ENCODE assay signal across 25 cellular contexts in genomic region chr5:142412581-142412980, GRCh38.
"Had no signal": no experiment of that assay in that cellular context is flagged by ENCODE, and none has a peak within 500 bp of the region (broad histone marks: within the 10 kb centered on the region; RNA-seq: fewer than 3 reads in every experiment).

No MANE protein-coding gene starts in this region.

- H3K27me3 Mint-ChIP-seq: activated CD4-positive, alpha-beta T cell treated with anti-CD3 and anti-CD28 coated beads, Interleukin-2, amount 10 ng/mL, durations not matched to agents 7 days and 5 days; activated CD8-positive, alpha-beta memory T cell treated with anti-CD3 and anti-CD28 coated beads, Interleukin-2, amount 10 ng/mL, durations not matched to agents 7 days and 5 days; activated CD8-positive, alpha-beta T cell treated with anti-CD3 and anti-CD28 coated beads for 36 hours; stimulated activated naive CD8-positive, alpha-beta T cell treated with anti-CD3 and anti-CD28 coated beads, Interleukin-15, amount 100 ng/mL, for 72 hours had no signal

- FAIRE-seq: islet of Langerhans had no signal

- H3K27me3 ChIP-seq: esophagus squamous epithelium, gastroesophageal sphincter, heart left ventricle, ovary, suprapubic skin, uterus had no signal

- H3K4me1 ChIP-seq: esophagus squamous epithelium, lower lobe of right lung, psoas muscle, suprapubic skin, uterus had no signal

- H3K9me3 Mint-ChIP-seq: activated CD4-positive, alpha-beta T cell treated with anti-CD3 and anti-CD28 coated beads, Interleukin-2, amount 10 ng/mL, durations not matched to agents 7 days and 5 days; activated CD8-positive, alpha-beta T cell treated with anti-CD3 and anti-CD28 coated beads for 36 hours; activated naive CD4-positive, alpha-beta T cell treated with anti-CD3 and anti-CD28 coated beads, Interleukin-2, amount 10 ng/mL, durations not matched to agents 7 days and 5 days; stimulated activated naive CD8-positive, alpha-beta T cell treated with anti-CD3 and anti-CD28 coated beads, Interleukin-15, amount 100 ng/mL, for 72 hours had no signal

- H3K4me3 ChIP-seq: coronary artery, esophagus squamous epithelium, gastroesophageal sphincter, heart left ventricle, lower lobe of right lung, ovary, psoas muscle, suprapubic skin, uterus had no signal

- H3K4me3 Mint-ChIP-seq: activated CD4-positive, alpha-beta T cell treated with anti-CD3 and anti-CD28 coated beads, Interleukin-2, amount 10 ng/mL, durations not matched to agents 7 days and 5 days; activated CD8-positive, alpha-beta memory T cell treated with anti-CD3 and anti-CD28 coated beads, Interleukin-2, amount 10 ng/mL, durations not matched to agents 7 days and 5 days; activated CD8-positive, alpha-beta T cell treated with anti-CD3 and anti-CD28 coated beads for 36 hours; activated naive CD4-positive, alpha-beta T cell treated with anti-CD3 and anti-CD28 coated beads, Interleukin-2, amount 10 ng/mL, durations not matched to agents 7 days and 5 days; naive thymus-derived CD4-positive, alpha-beta T cell; stimulated activated naive CD8-positive, alpha-beta T cell treated with anti-CD3 and anti-CD28 coated beads, Interleukin-15, amount 100 ng/mL, for 72 hours had no signal

- DNase-seq: activated CD4-positive, alpha-beta T cell treated with anti-CD3 and anti-CD28 coated beads, Interleukin-2, amount 10 ng/mL, durations not matched to agents 7 days and 5 days; activated CD8-positive, alpha-beta memory T cell treated with anti-CD3 and anti-CD28 coated beads, Interleukin-2, amount 10 ng/mL, durations not matched to agents 7 days and 5 days; activated CD8-positive, alpha-beta T cell treated with anti-CD3 and anti-CD28 coated beads for 36 hours; activated effector memory CD4-positive, alpha-beta T cell treated with anti-CD3 and anti-CD28 coated beads, Interleukin-2, amount 50 U/mL, for 16 hours; activated naive CD4-positive, alpha-beta T cell treated with anti-CD3 and anti-CD28 coated beads, Interleukin-2, amount 10 ng/mL, durations not matched to agents 7 days and 5 days; activated T-cell treated with anti-CD3 and anti-CD28 coated beads for 4 hours; amygdala; cerebellar nuclear complex; esophagus squamous epithelium; heart left ventricle; lower lobe of right lung; naive thymus-derived CD4-positive, alpha-beta T cell; ovary; psoas muscle; stimulated activated CD4-positive, alpha-beta T cell treated with anti-CD3 and anti-CD28 coated beads, Interleukin-12 subunit alpha, Interleukin-12 subunit beta, amount 100 ng/mL, for 4 hours; stimulated activated CD4-positive, alpha-beta T cell treated with anti-CD3 and anti-CD28 coated beads, Interleukin-4, amount 100 ng/mL, for 4 hours; stimulated activated naive CD8-positive, alpha-beta T cell treated with anti-CD3 and anti-CD28 coated beads, Interleukin-15, amount 100 ng/mL, for 72 hours; trophoblast cell; uterus had no signal

- H3K9me3 ChIP-seq: esophagus squamous epithelium, gastroesophageal sphincter, lower lobe of right lung, neutrophil, ovary, suprapubic skin, uterus had no signal

- H3K36me3 ChIP-seq: esophagus squamous epithelium, gastroesophageal sphincter, heart left ventricle, lower lobe of right lung, neutrophil, ovary, suprapubic skin, uterus had no signal

- ATAC-seq: activated CD4-positive, CD25-positive, alpha-beta regulatory T cell treated with anti-CD3 and anti-CD28 coated beads, Interleukin-2, amount 50 U/mL, for 24 hours; activated CD8-positive, alpha-beta memory T cell treated with anti-CD3 and anti-CD28 coated beads, Interleukin-2, amount 10 ng/mL, durations not matched to agents 7 days and 5 days; activated CD8-positive, alpha-beta T cell treated with anti-CD3 and anti-CD28 coated beads for 36 hours; gastroesophageal sphincter; lower lobe of right lung; naive thymus-derived CD4-positive, alpha-beta T cell; psoas muscle; stimulated activated naive CD8-positive, alpha-beta T cell treated with anti-CD3 and anti-CD28 coated beads, Interleukin-15, amount 100 ng/mL, for 72 hours had no signal

- H3K27ac Mint-ChIP-seq: activated CD4-positive, alpha-beta T cell treated with anti-CD3 and anti-CD28 coated beads, Interleukin-2, amount 10 ng/mL, durations not matched to agents 7 days and 5 days; activated CD8-positive, alpha-beta memory T cell treated with anti-CD3 and anti-CD28 coated beads, Interleukin-2, amount 10 ng/mL, durations not matched to agents 7 days and 5 days; activated CD8-positive, alpha-beta T cell treated with anti-CD3 and anti-CD28 coated beads for 36 hours; activated naive CD4-positive, alpha-beta T cell treated with anti-CD3 and anti-CD28 coated beads, Interleukin-2, amount 10 ng/mL, durations not matched to agents 7 days and 5 days; naive thymus-derived CD4-positive, alpha-beta T cell had no signal

- H3K27ac ChIP-seq: coronary artery, esophagus squamous epithelium, gastroesophageal sphincter, heart left ventricle, lower lobe of right lung, neutrophil, ovary, psoas muscle, suprapubic skin, uterus had no signal

- H3K36me3 Mint-ChIP-seq: activated CD8-positive, alpha-beta memory T cell treated with anti-CD3 and anti-CD28 coated beads, Interleukin-2, amount 10 ng/mL, durations not matched to agents 7 days and 5 days; activated naive CD4-positive, alpha-beta T cell treated with anti-CD3 and anti-CD28 coated beads, Interleukin-2, amount 10 ng/mL, durations not matched to agents 7 days and 5 days; naive thymus-derived CD4-positive, alpha-beta T cell had no signal

- H3K4me1 Mint-ChIP-seq: activated CD4-positive, alpha-beta T cell treated with anti-CD3 and anti-CD28 coated beads, Interleukin-2, amount 10 ng/mL, durations not matched to agents 7 days and 5 days; activated CD8-positive, alpha-beta memory T cell treated with anti-CD3 and anti-CD28 coated beads, Interleukin-2, amount 10 ng/mL, durations not matched to agents 7 days and 5 days; activated naive CD4-positive, alpha-beta T cell treated with anti-CD3 and anti-CD28 coated beads, Interleukin-2, amount 10 ng/mL, durations not matched to agents 7 days and 5 days; stimulated activated naive CD8-positive, alpha-beta T cell treated with anti-CD3 and anti-CD28 coated beads, Interleukin-15, amount 100 ng/mL, for 72 hours had no signal
